In the genomic region with DNA sequence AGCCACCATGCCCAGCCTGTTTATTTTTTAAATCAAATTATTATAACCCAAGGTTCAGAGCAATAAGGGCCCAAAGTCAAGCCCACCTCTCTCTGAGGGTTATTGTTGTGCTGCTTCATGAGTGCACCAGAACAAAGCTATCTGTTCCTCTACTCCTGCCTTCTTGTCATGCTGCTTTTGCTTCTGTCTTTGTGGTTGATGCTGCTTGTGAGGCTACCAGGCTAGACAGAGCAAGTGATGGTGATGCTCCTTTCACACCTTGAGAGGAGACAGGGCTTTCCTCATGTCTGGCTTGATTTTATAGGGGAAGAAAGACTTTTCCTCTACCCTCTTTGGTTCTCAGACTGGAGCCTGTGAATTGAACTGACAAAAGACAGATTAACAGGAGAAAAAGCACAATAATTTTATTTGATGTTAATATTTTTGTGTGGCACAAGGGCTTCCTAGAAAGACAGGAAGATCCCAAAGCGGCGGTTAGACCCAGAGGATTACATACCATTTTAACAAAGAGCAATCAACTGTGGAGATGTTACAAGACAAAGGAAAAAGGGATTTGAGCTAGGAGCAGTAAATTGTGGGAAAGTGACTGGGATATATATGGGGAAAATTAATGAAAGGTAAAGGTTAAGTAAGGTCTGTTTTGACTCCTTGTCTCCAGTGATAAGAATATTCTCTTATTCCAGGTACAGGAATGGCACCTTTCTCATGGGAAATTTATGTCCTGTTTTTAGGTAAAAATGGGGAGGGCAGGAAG, we compare ENCODE assay signal across 18 cellular contexts. TPM values are rescaled to one million over a fixed set of nuclear protein-coding genes. Genes with fewer than 3 reads are reported as not detected.
DNase-seq lines count a peak whose midpoint lies in the region; ATAC-seq lines count a peak whose summit lies in the region.
"Had no signal": no experiment of that assay in that cellular context is flagged by ENCODE, and none has a peak within 500 bp of the region (broad histone marks: within the 10 kb centered on the region; RNA-seq: fewer than 3 reads in every experiment).

No MANE protein-coding gene starts in this region.

- peaks cover 28 to 50% of the 10 kb centered on the region in 2 donors for H3K4me1 ChIP-seq in naive thymus-derived CD4-positive, alpha-beta T cell (ENCODE audit: control insufficient read depth in 2 of 2, insufficient read depth in 2 of 2, low read length in 2 of 2)

- DNase-seq in activated CD8-positive, alpha-beta memory T cell treated with anti-CD3 and anti-CD28 coated beads, Interleukin-2, amount 10 ng/mL, durations not matched to agents 7 days and 5 days = no peak
- DNase-seq in activated CD8-positive, alpha-beta memory T cell treated with anti-CD3 and anti-CD28 coated beads for 24 hours = no peak
- no peak for DNase-seq in naive thymus-derived CD4-positive, alpha-beta T cell
- no peak for DNase-seq in RPMI8226
- no peak for DNase-seq in T1000 (lab: John Stamatoyannopoulos, UW)
- no peak for DNase-seq in AG20443 (ENCODE audit: low spot score)
- DNase-seq: activated T-cell treated with anti-CD3 and anti-CD28 coated beads for 4 hours; amniotic stem cell; kidney; NCI-H446; PC-9; stimulated activated naive CD4-positive, alpha-beta T cell treated with Interleukin-2 at 50 U/mL for 16 hours had no signal

- H3K4me3 Mint-ChIP-seq in activated CD8-positive, alpha-beta memory T cell treated with anti-CD3 and anti-CD28 coated beads, Interleukin-2, amount 10 ng/mL, durations not matched to agents 7 days and 5 days = no peak overlapping the region
- H3K4me3 Mint-ChIP-seq in naive thymus-derived CD4-positive, alpha-beta T cell = peak overlapping the region in 2 of 10 donors; percentile 24 to 46
- H3K4me3 Mint-ChIP-seq: mesothelial cell of epicardium had no signal

- H3K27me3 Mint-ChIP-seq in activated CD8-positive, alpha-beta memory T cell treated with anti-CD3 and anti-CD28 coated beads, Interleukin-2, amount 10 ng/mL, durations not matched to agents 7 days and 5 days = no peaks in the 10 kb centered on the region
- H3K27me3 Mint-ChIP-seq in naive thymus-derived CD4-positive, alpha-beta T cell = no peaks in the 10 kb centered on the region

- H3K27me3 ChIP-seq in naive thymus-derived CD4-positive, alpha-beta T cell (ENCODE audit: control insufficient read depth in 2 of 2, insufficient read depth in 2 of 2, low read length in 2 of 2) = no peaks in the 10 kb centered on the region

- H3K36me3 Mint-ChIP-seq in activated CD8-positive, alpha-beta memory T cell treated with anti-CD3 and anti-CD28 coated beads, Interleukin-2, amount 10 ng/mL, durations not matched to agents 7 days and 5 days = peaks cover 47% of the 10 kb centered on the region
- H3K36me3 Mint-ChIP-seq in naive thymus-derived CD4-positive, alpha-beta T cell = peaks cover 5 to 61% (median 10%) of the 10 kb centered on the region in 5 donors
- H3K36me3 Mint-ChIP-seq: mesothelial cell of epicardium had no signal

- H3K27ac Mint-ChIP-seq in activated CD8-positive, alpha-beta memory T cell treated with anti-CD3 and anti-CD28 coated beads, Interleukin-2, amount 10 ng/mL, durations not matched to agents 7 days and 5 days = peak overlapping the region; percentile 60
- peak overlapping the region in 7 of 9 donors; percentile 4 to 98 (median 56) for H3K27ac Mint-ChIP-seq in naive thymus-derived CD4-positive, alpha-beta T cell
- H3K27ac Mint-ChIP-seq: mesothelial cell of epicardium had no signal

- peaks cover 82% of the 10 kb centered on the region for H3K4me1 Mint-ChIP-seq in activated CD8-positive, alpha-beta memory T cell treated with anti-CD3 and anti-CD28 coated beads, Interleukin-2, amount 10 ng/mL, durations not matched to agents 7 days and 5 days
- peaks cover 46 to 98% (median 90%) of the 10 kb centered on the region in 7 donors for H3K4me1 Mint-ChIP-seq in naive thymus-derived CD4-positive, alpha-beta T cell

- peaks cover 5% of the 10 kb centered on the region for H3K9me3 Mint-ChIP-seq in activated CD8-positive, alpha-beta memory T cell treated with anti-CD3 and anti-CD28 coated beads, Interleukin-2, amount 10 ng/mL, durations not matched to agents 7 days and 5 days (ENCODE audit: low read depth)
- peaks cover 0 to 33% (median 12%) of the 10 kb centered on the region in 11 donors for H3K9me3 Mint-ChIP-seq in naive thymus-derived CD4-positive, alpha-beta T cell

- intact Hi-C loops in naive thymus-derived CD4-positive, alpha-beta T cell (cut with micrococcal nuclease) = loop anchor here (10.0 kb wide), 4 partner anchors 1234 to 1894 kb away; a partner anchor contains a TSS

- H3K9me3 ChIP-seq in naive thymus-derived CD4-positive, alpha-beta T cell (ENCODE audit: control insufficient read depth in 2 of 3, low read length in 3 of 3) = peaks cover 0 to 5% (median 4%) of the 10 kb centered on the region in 3 experiments

- no peaks in the 10 kb centered on the region for H3K36me3 ChIP-seq in naive thymus-derived CD4-positive, alpha-beta T cell (ENCODE audit: control insufficient read depth in 2 of 3, insufficient read depth in 3 of 3, low read length in 3 of 3)

- peak; percentile 43 for ATAC-seq in activated CD8-positive, alpha-beta memory T cell treated with anti-CD3 and anti-CD28 coated beads, Interleukin-2, amount 10 ng/mL, durations not matched to agents 7 days and 5 days
- ATAC-seq in GM19395 (IDR thresholded peaks at IDR 0.05; ENCODE audit: unreplicated experiment) = peak; percentile 19
- ATAC-seq in HG03432 (IDR thresholded peaks at IDR 0.05; ENCODE audit: unreplicated experiment) = peak; percentile 25
- no peak for ATAC-seq in naive thymus-derived CD4-positive, alpha-beta T cell
- ATAC-seq: HepG2 had no signal

- H3K27ac ChIP-seq in naive thymus-derived CD4-positive, alpha-beta T cell (ENCODE audit: low read depth, low read length) = no peak overlapping the region
- H3K27ac ChIP-seq: PC-9 had no signal

- no peak overlapping the region for H3K4me3 ChIP-seq in naive thymus-derived CD4-positive, alpha-beta T cell (ENCODE audit: low read length)
- H3K4me3 ChIP-seq: PC-9 had no signal

- CTCF ChIA-PET in activated CD8-positive, alpha-beta memory T cell treated with anti-CD3 and anti-CD28 coated beads, Interleukin-2, amount 10 ng/mL, durations not matched to agents 7 days and 5 days (lab: Charles Lee) = interaction anchor here (24.1 kb wide), 1 partner anchor 38 kb away, joined by 521 read pairs; no protein-coding TSS in a partner anchor
- CTCF ChIA-PET in naive thymus-derived CD4-positive, alpha-beta T cell (lab: Charles Lee) = interaction anchor here (0.6 to 16.2 kb wide), 2 partner anchors 38 to 45 kb away, joined by 3 to 370 read pairs; no protein-coding TSS in a partner anchor

- POLR2A ChIA-PET in naive thymus-derived CD4-positive, alpha-beta T cell (lab: Charles Lee) = interaction anchor here (0.8 to 13.7 kb wide), 2 partner anchors 37 to 1015 kb away, joined by 3 to 348 read pairs; no protein-coding TSS in a partner anchor

RNA-seq across cellular contexts. Expression of a gene that starts 4.4 kb away (rescaled TPM):
- total RNA-seq in activated CD8-positive, alpha-beta memory T cell treated with anti-CD3 and anti-CD28 coated beads, Interleukin-2, amount 10 ng/mL, durations not matched to agents 7 days and 5 days = under 1 TPM in 1 of 2 experiments, not detected in 1; 0.07 TPM
- 1 to 10 TPM in 3 of 5 experiments, under 1 TPM in 2; 0.37 to 6.4 (median 1.7) TPM for total RNA-seq in naive thymus-derived CD4-positive, alpha-beta T cell
- under 1 TPM; 0.20 to 0.22 TPM for polyA plus RNA-seq in naive thymus-derived CD4-positive, alpha-beta T cell
- total RNA-seq: A673, glomerular endothelial cell, HepG2, mesothelial cell of epicardium, PC-9 had no signal
- polyA plus RNA-seq: HepG2 had no signal
